In the genomic region with DNA sequence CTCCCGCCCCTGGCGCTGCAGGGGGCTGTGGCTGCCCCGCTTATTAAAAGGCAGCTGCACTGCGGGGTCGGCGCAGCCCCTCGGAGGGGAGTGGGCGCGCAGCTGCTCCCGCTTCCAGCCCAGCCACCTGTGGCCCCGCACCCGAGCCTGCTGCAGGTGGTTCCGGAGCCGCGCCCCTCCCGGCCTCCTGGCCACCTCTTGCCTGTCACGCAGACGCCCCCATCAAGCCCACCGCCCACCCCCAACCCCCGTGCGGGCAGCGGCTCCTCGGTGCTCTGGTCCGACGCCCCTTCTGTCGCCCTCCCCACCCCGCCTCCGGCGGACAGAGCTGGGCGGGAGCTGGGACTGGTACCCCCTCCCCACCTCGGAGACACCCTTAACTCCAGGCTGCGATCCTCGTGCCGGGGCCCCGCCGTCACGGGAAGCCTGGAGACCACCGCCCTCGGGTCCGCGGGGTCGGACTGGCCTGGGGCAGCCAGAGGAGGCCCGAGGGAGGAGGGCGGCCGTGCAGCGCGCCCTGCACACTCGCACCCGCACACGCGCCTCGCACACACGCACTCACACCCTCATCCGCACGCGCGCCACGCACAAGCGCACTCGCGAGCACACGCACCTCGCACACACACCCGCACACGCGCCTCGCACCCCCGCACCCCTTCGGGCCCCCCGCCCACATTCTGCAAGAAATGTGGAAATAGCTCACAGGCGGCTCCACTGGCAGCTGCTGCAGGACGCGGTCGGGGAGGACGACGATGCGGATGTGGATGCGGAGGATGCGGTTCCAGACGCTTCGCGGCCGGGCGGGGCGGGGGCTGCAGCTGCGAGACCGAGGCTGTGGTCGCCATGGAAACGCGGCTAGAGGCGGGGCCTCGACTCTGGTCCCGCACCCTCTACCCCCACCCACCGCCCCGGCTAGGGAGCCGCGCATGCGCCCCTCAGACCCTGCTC, we compare ENCODE assay signal across 8 cellular contexts. TPM values are rescaled to one million over a fixed set of nuclear protein-coding genes. Genes with fewer than 3 reads are reported as not detected.
A peak's percentile ranks its signal among the peaks of the same experiment; 100 is the strongest.
DNase-seq lines count a peak whose midpoint lies in the region; ATAC-seq and TF ChIP-seq lines count a peak whose summit lies in the region.

A gene with protein sequence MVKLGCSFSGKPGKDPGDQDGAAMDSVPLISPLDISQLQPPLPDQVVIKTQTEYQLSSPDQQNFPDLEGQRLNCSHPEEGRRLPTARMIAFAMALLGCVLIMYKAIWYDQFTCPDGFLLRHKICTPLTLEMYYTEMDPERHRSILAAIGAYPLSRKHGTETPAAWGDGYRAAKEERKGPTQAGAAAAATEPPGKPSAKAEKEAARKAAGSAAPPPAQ (minus strand): TSS at position 766 of the 948 bp plus-strand sequence. CDS start 7,907 bp downstream, outside the sequence.

- H3K9me3 ChIP-seq in Caco-2 (peaks cover 29% of the 10 kb centered on the region), PC-3 (ENCODE audit: low read length) (no peaks in the 10 kb centered on the region)

- H3K4me3 ChIP-seq in Caco-2 (ENCODE audit: low read depth, low read length) (peak within 1 kb of the TSS; percentile 31), PC-3 (ENCODE audit: low read length) (no peak within 1 kb of the TSS)

- no TSS peak for BruUV-seq in Caco-2 (replicated peaks; lab: Mats Ljungman, UMichigan)
- BruUV-seq in PC-3 (replicated peaks; lab: Mats Ljungman, UMichigan) = no TSS peak

- no peaks in the 10 kb centered on the region for H3K9me3 Mint-ChIP-seq in Caco-2 (ENCODE audit: unreplicated experiment)
- H3K9me3 Mint-ChIP-seq in activated naive CD4-positive, alpha-beta T cell treated with anti-CD3 and anti-CD28 coated beads, Interleukin-2, amount 50 U/mL, for 24 hours = no peaks in the 10 kb centered on the region

- peaks cover 22% of the 10 kb centered on the region for H3K4me1 ChIP-seq in Caco-2
- no peaks in the 10 kb centered on the region for H3K4me1 ChIP-seq in PC-3 (ENCODE audit: insufficient read depth, low read length)

- H3K9ac ChIP-seq in PC-3 (ENCODE audit: low read length) = no peak within 1 kb of the TSS

- H3K27me3 ChIP-seq in Caco-2 (replicated peaks; ENCODE audit: control insufficient read depth, insufficient read depth, low read length) = peaks cover 7% of the 10 kb centered on the region
- H3K27me3 ChIP-seq in PC-3 (ENCODE audit: low read length) = peaks cover 31% of the 10 kb centered on the region

- no peaks in the 10 kb centered on the region for H3K4me1 Mint-ChIP-seq in Caco-2 (ENCODE audit: low read depth, unreplicated experiment)
- no peaks in the 10 kb centered on the region for H3K4me1 Mint-ChIP-seq in activated naive CD4-positive, alpha-beta T cell treated with anti-CD3 and anti-CD28 coated beads, Interleukin-2, amount 50 U/mL, for 24 hours

- CTCF ChIA-PET in Caco-2 (lab: Charles Lee) (interaction anchor here (0.9 kb wide), 1 partner anchor 13 kb away, joined by 8 read pairs; no protein-coding TSS in a partner anchor), PC-3 (lab: Charles Lee) (no interaction called here)

- no peak within 1 kb of the TSS for H3K27ac ChIP-seq in PC-3 (ENCODE audit: low read length)

- DNase-seq in Caco-2 = peak; percentile 80 to 84
- peak; percentile 81 for DNase-seq in SK-N-DZ (ENCODE audit: low spot score)
- DNase-seq in inferior parietal cortex (ENCODE audit: extremely low spot score) = peak; percentile 45
- peak; percentile 48 to 53 for DNase-seq in stimulated activated CD4-positive, alpha-beta T cell treated with anti-CD3 and anti-CD28 coated beads, Interleukin-4, amount 100 ng/mL, for 48 hours (ENCODE audit: low read depth in 2 of 2)
- no peak for DNase-seq in PC-3

- peak within 1 kb of the TSS; percentile 64 for H3K4me3 Mint-ChIP-seq in Caco-2 (ENCODE audit: unreplicated experiment)
- H3K4me3 Mint-ChIP-seq in activated naive CD4-positive, alpha-beta T cell treated with anti-CD3 and anti-CD28 coated beads, Interleukin-2, amount 50 U/mL, for 24 hours = peak within 1 kb of the TSS; percentile 74

- no peak for ATAC-seq in HG02981 (IDR thresholded peaks at IDR 0.05; ENCODE audit: unreplicated experiment)
- ATAC-seq in PC-3 = no peak
- ATAC-seq in HG03045 (IDR thresholded peaks at IDR 0.05; ENCODE audit: unreplicated experiment) = no peak

- peaks cover 6% of the 10 kb centered on the region for H3K36me3 Mint-ChIP-seq in Caco-2 (ENCODE audit: insufficient read depth, unreplicated experiment)
- H3K36me3 Mint-ChIP-seq in activated naive CD4-positive, alpha-beta T cell treated with anti-CD3 and anti-CD28 coated beads, Interleukin-2, amount 50 U/mL, for 24 hours = no peaks in the 10 kb centered on the region

- H3K9me2 ChIP-seq in PC-3 (replicated peaks; ENCODE audit: low read length) = no peaks in the 10 kb centered on the region

- POLR2A ChIA-PET in Caco-2 (lab: Charles Lee) (interaction anchor here (0.9 kb wide), 1 partner anchor 21 kb away, joined by 3 read pairs; the partner anchor contains the start of gene FUOM), PC-3 (lab: Charles Lee; ENCODE audit: unreplicated experiment) (no interaction called here)

- H3K36me3 ChIP-seq in Caco-2 (ENCODE audit: control insufficient read depth, insufficient read depth, low read length) (no peaks in the 10 kb centered on the region), PC-3 (ENCODE audit: low read depth, low read length) (no peaks in the 10 kb centered on the region)

- peaks cover 27% of the 10 kb centered on the region for H3K27me3 Mint-ChIP-seq in Caco-2 (ENCODE audit: insufficient read depth, unreplicated experiment)
- no peaks in the 10 kb centered on the region for H3K27me3 Mint-ChIP-seq in activated naive CD4-positive, alpha-beta T cell treated with anti-CD3 and anti-CD28 coated beads, Interleukin-2, amount 50 U/mL, for 24 hours

- no peak within 1 kb of the TSS for H3K4me2 ChIP-seq in PC-3 (ENCODE audit: low read length)

- no peak within 1 kb of the TSS for H2AFZ ChIP-seq in PC-3 (ENCODE audit: low read length)

- no peaks in the 10 kb centered on the region for H4K20me1 ChIP-seq in PC-3 (ENCODE audit: low read length)

- H3K27ac Mint-ChIP-seq in Caco-2 (ENCODE audit: unreplicated experiment) = no peak within 1 kb of the TSS
- no peak within 1 kb of the TSS for H3K27ac Mint-ChIP-seq in activated naive CD4-positive, alpha-beta T cell treated with anti-CD3 and anti-CD28 coated beads, Interleukin-2, amount 50 U/mL, for 24 hours

- no peaks in the 10 kb centered on the region for H3F3A ChIP-seq in PC-3 (ENCODE audit: low read length, unreplicated experiment)

- no peak for TF ChIP-seq CTCF in Caco-2 (IDR thresholded peaks at IDR 0.05; ENCODE audit: insufficient read depth in 1 of 2, low read depth in 1 of 2, low read length in 1 of 2, severe bottlenecking in 1 of 2, unreplicated experiment in 1 of 2)
- no peak for TF ChIP-seq CTCF in PC-3 (conservative IDR thresholded peaks at IDR 0.05; ENCODE audit: low read depth, low read length)

- intact Hi-C loops in Caco-2 (cut with micrococcal nuclease; ENCODE audit: unreplicated experiment) = no loop called here
- intact Hi-C loops in PC-3 (cut with micrococcal nuclease) = no loop called here

- H3K79me2 ChIP-seq in PC-3 (ENCODE audit: low read length) = no peaks in the 10 kb centered on the region

RNA-seq across cellular contexts. Expression of the gene that starts here (rescaled TPM):
- not detected in 2 replicates for total RNA-seq in Caco-2 (2022)
- polyA plus RNA-seq in SK-N-DZ (2014; cell fraction: cytosol; rRNA removed) = 23.7 and 70.7 TPM in 2 replicates
- 24.2 and 37.3 TPM in 2 replicates for polyA plus RNA-seq in SK-N-DZ (2014; cell fraction: nucleus; rRNA removed)
- not detected in 2 replicates for total RNA-seq in PC-3 (2014; rRNA removed)

Comparison
In these comparisons a context has a peak if more than half of its experiments do, and no peak if none do; other contexts are left out.
1. Peak in DNase-seq and H3K4me3 ChIP-seq in Caco-2; RNA of the gene not detected or under 1 TPM.